ENCODE assay signal across 9 cellular contexts in the genomic region with DNA sequence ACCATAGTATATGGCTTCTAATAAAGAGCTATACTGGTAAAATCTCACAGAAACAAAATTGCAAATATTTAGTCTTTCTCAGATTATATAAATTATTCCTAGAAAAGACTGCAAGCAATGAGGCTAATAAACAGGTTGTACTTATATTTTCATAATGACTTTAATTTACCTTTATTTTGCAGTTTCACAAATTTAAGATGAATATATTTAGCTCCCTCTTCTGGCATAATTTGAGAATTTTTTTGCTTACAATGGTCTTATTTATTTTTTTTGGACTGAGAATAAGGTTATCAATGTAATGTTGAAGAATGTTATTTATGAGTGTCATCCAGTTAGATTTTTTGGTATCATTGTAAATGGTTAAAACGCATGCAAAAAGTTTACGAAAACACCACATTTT. TPM values are rescaled to one million over a fixed set of nuclear protein-coding genes. Genes with fewer than 3 reads are reported as not detected.
DNase-seq lines count a peak whose midpoint lies in the region; ATAC-seq and TF ChIP-seq lines count a peak whose summit lies in the region.
"Had no signal": no experiment of that assay in that cellular context is flagged by ENCODE, and none has a peak within 500 bp of the region (broad histone marks: within the 10 kb centered on the region; RNA-seq: fewer than 3 reads in every experiment).

No MANE protein-coding gene starts in this region.

- CTCF ChIA-PET in A673 (lab: Charles Lee) = interaction anchor here (0.6 to 1.5 kb wide), 6 partner anchors 14 to 1108 kb away, joined by 3 to 7 read pairs (median 4); no protein-coding TSS in a partner anchor

- H3K9me3 Mint-ChIP-seq in immature natural killer cell = no peaks in the 10 kb centered on the region
- H3K9me3 Mint-ChIP-seq: activated T-helper 17 cell treated with anti-CD3 and anti-CD28 coated beads, Interleukin-2, amount 50 U/mL, for 72 hours had no signal

- H3K27ac ChIP-seq in A673 (ENCODE audit: low read depth, low read length, poor library complexity, severe bottlenecking) = no peak overlapping the region

- H3K9me3 ChIP-seq in A673 (ENCODE audit: low read depth, low read length, poor library complexity, severe bottlenecking) = no peaks in the 10 kb centered on the region
- H3K9me3 ChIP-seq in T-helper 17 cell (ENCODE audit: control insufficient read depth, low read length, poor library complexity, severe bottlenecking) = no peaks in the 10 kb centered on the region

- peak; percentile 54 for DNase-seq in A673 (ENCODE audit: low spot score)
- no peak for DNase-seq in GM06990 (ENCODE audit: extremely low read depth, insufficient read length)
- DNase-seq in T-helper 17 cell = no peak
- DNase-seq in immature natural killer cell = peak in 1 of 3 donors; percentile 47
- DNase-seq in NCI-H446 treated with DMSO at 0.1 percent for 48 hours (lab: John Stamatoyannopoulos, UW) = no peak
- DNase-seq in AG08395 (ENCODE audit: low spot score) = no peak
- DNase-seq in kidney tubule cell (ENCODE audit: low spot score) = no peak
- no peak for DNase-seq in activated effector memory CD4-positive, alpha-beta T cell treated with Interleukin-2 at 50 U/mL for 16 hours

- no peak overlapping the region for H3K4me3 Mint-ChIP-seq in T-helper 17 cell
- H3K4me3 Mint-ChIP-seq in immature natural killer cell = peak overlapping the region in 2 of 5 donors; percentile 5 to 12
- H3K4me3 Mint-ChIP-seq: activated T-helper 17 cell treated with anti-CD3 and anti-CD28 coated beads, Interleukin-2, amount 50 U/mL, for 72 hours had no signal

- H3K27ac Mint-ChIP-seq in T-helper 17 cell = peak overlapping the region; percentile 93
- H3K27ac Mint-ChIP-seq in immature natural killer cell = peak overlapping the region; percentile 25 to 94 (median 68)
- H3K27ac Mint-ChIP-seq: activated T-helper 17 cell treated with anti-CD3 and anti-CD28 coated beads, Interleukin-2, amount 50 U/mL, for 72 hours had no signal

- peaks cover 18% of the 10 kb centered on the region for H3K36me3 ChIP-seq in A673 (ENCODE audit: insufficient read depth, low read length, poor library complexity, severe bottlenecking)
- no peaks in the 10 kb centered on the region for H3K36me3 ChIP-seq in GM06990 (ENCODE audit: control insufficient read depth, insufficient read depth, low read length)

- H3K36me3 Mint-ChIP-seq in T-helper 17 cell (ENCODE audit: low read depth) = peaks cover 3% of the 10 kb centered on the region
- peaks cover 12 to 25% (median 25%) of the 10 kb centered on the region in 3 donors for H3K36me3 Mint-ChIP-seq in immature natural killer cell

- H3K27me3 ChIP-seq in A673 (replicated peaks; ENCODE audit: insufficient read depth, low read depth, low read length, poor library complexity) (no peaks in the 10 kb centered on the region), GM06990 (replicated peaks; ENCODE audit: control insufficient read depth, insufficient read depth, low read length) (no peaks in the 10 kb centered on the region)

- TF ChIP-seq CTCF in A673 (conservative IDR thresholded peaks at IDR 0.05; ENCODE audit: low read depth, low read length) = peak; percentile 62
- TF ChIP-seq CTCF in GM06990 (IDR thresholded peaks at IDR 0.05; ENCODE audit: insufficient read depth, low read length, poor library complexity, severe bottlenecking) = peak; percentile 15

- H3K4me3 ChIP-seq in A673 (ENCODE audit: low read depth, low read length, poor library complexity, severe bottlenecking) = no peak overlapping the region
- H3K4me3 ChIP-seq in GM06990 (replicated peaks; ENCODE audit: low read depth, low read length) = no peak overlapping the region

- ATAC-seq in T-helper 17 cell = no peak
- ATAC-seq: activated T-helper 17 cell treated with anti-CD3 and anti-CD28 coated beads, Interleukin-2, amount 50 U/mL, for 72 hours had no signal

- POLR2A ChIA-PET in A673 (lab: Charles Lee; ENCODE audit: low non-redundant PET) = no interaction called here

- H3K4me1 ChIP-seq in A673 (ENCODE audit: insufficient read depth, low read length, poor library complexity, severe bottlenecking) = peaks cover 67% of the 10 kb centered on the region

- intact Hi-C loops in A673 (cut with micrococcal nuclease; ENCODE audit: unreplicated experiment) = loop anchor here (5.0 kb wide), 1 partner anchor 1025 kb away; no protein-coding TSS in a partner anchor

- H3K27me3 Mint-ChIP-seq in T-helper 17 cell (no peaks in the 10 kb centered on the region), immature natural killer cell (ENCODE audit: low read depth in 3 of 3) (peaks cover 6 to 29% (median 6%) of the 10 kb centered on the region in 3 donors)
- H3K27me3 Mint-ChIP-seq: activated T-helper 17 cell treated with anti-CD3 and anti-CD28 coated beads, Interleukin-2, amount 50 U/mL, for 72 hours had no signal

- H3K4me1 Mint-ChIP-seq in T-helper 17 cell = peaks cover 56% of the 10 kb centered on the region
- peaks cover 78 to 100% of the 10 kb centered on the region in 2 donors for H3K4me1 Mint-ChIP-seq in immature natural killer cell

- no TSS peak for BruUV-seq in A673 (replicated peaks; lab: Mats Ljungman, UMichigan)

RNA-seq across cellular contexts. Expression of a gene that starts 56.7 kb away (rescaled TPM):
- total RNA-seq in A673 (2021) (57.9 and 64.8 TPM in 2 replicates), T-helper 17 cell (100 to 1,000 TPM; 212 to 306 TPM)
- polyA plus RNA-seq in immature natural killer cell = 10 to 100 TPM; 62.7 to 80.0 (median 66.8) TPM
